ENCODE assay signal across 23 cellular contexts in the genomic region with DNA sequence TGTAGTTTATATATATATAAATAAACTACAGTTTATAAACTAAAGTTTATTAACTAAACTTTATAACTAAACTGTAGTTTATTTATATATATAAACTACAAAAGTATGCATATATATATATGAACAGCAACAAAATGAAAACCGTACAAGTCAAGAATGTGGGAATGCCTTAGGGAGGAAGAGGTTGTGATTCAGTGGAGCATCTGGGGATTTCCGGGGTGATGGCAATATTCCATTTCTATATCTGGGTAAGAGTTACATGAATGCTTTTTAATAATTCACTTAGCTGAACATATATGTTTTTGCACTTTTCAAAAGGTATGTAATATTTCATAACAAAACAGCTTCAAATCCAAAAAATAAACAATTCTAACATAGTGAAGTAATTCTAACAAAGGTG. TPM values are rescaled to one million over a fixed set of nuclear protein-coding genes. Genes with fewer than 3 reads are reported as not detected.
DNase-seq lines count a peak whose midpoint lies in the region; ATAC-seq, FAIRE-seq and TF ChIP-seq lines count a peak whose summit lies in the region.
"Had no signal": no experiment of that assay in that cellular context is flagged by ENCODE, and none has a peak within 500 bp of the region (broad histone marks: within the 10 kb centered on the region; RNA-seq: fewer than 3 reads in every experiment).

No MANE protein-coding gene starts in this region.

- H3K9me3 ChIP-seq in breast epithelium: no peaks in the 10 kb centered on the region
- H3K9me3 ChIP-seq: BE2C, SJSA1 had no signal

- H3K36me3 Mint-ChIP-seq in MCF 10A (ENCODE audit: insufficient read depth, unreplicated experiment): no peaks in the 10 kb centered on the region
- no peaks in the 10 kb centered on the region for H3K36me3 Mint-ChIP-seq in activated naive CD4-positive, alpha-beta T cell treated with anti-CD3 and anti-CD28 coated beads, Interleukin-2, amount 50 U/mL, for 72 hours
- H3K36me3 Mint-ChIP-seq: CD4-positive, CD25-positive, alpha-beta regulatory T cell had no signal

- no peak overlapping the region for H3K4me3 Mint-ChIP-seq in MCF 10A (ENCODE audit: unreplicated experiment)
- H3K4me3 Mint-ChIP-seq: CD4-positive, CD25-positive, alpha-beta regulatory T cell had no signal

- in situ Hi-C loops in ACHN (cut with HindIII; ENCODE audit: low pct_ligation_motif_present, low pct_unique_long_range_greater_than_20kb, low sequenced_read_pairs) (no loop called here), GM13976 (cut with MboI; ENCODE audit: low sequenced_read_pairs, unreplicated experiment) (no loop called here)

- H3K9me3 Mint-ChIP-seq in MCF 10A (ENCODE audit: unreplicated experiment): no peaks in the 10 kb centered on the region
- H3K9me3 Mint-ChIP-seq in activated naive CD4-positive, alpha-beta T cell treated with anti-CD3 and anti-CD28 coated beads, Interleukin-2, amount 50 U/mL, for 72 hours: peaks cover 0 to 7% of the 10 kb centered on the region in 2 donors

- intact Hi-C loops in MCF 10A (cut with micrococcal nuclease) (no loop called here), breast epithelium (cut with DNase I; ENCODE audit: low total_unique reads) (no loop called here)

- no peaks in the 10 kb centered on the region for H3K27me3 ChIP-seq in breast epithelium
- no peaks in the 10 kb centered on the region for H3K27me3 ChIP-seq in bronchial epithelial cell (ENCODE audit: control insufficient read depth, insufficient read depth, low read length)
- H3K27me3 ChIP-seq in foreskin keratinocyte: peaks cover under 1% of the 10 kb centered on the region
- H3K27me3 ChIP-seq: BE2C had no signal

- H3K27ac Mint-ChIP-seq in MCF 10A (ENCODE audit: low read depth, unreplicated experiment): no peak overlapping the region
- no peak overlapping the region for H3K27ac Mint-ChIP-seq in activated naive CD4-positive, alpha-beta T cell treated with anti-CD3 and anti-CD28 coated beads, Interleukin-2, amount 50 U/mL, for 72 hours
- H3K27ac Mint-ChIP-seq: CD4-positive, CD25-positive, alpha-beta regulatory T cell had no signal

- H3K4me1 Mint-ChIP-seq in MCF 10A (ENCODE audit: insufficient read depth, unreplicated experiment): no peaks in the 10 kb centered on the region
- H3K4me1 Mint-ChIP-seq: CD4-positive, CD25-positive, alpha-beta regulatory T cell had no signal

- H3K4me1 ChIP-seq in breast epithelium (no peaks in the 10 kb centered on the region), foreskin keratinocyte (peaks cover 4% of the 10 kb centered on the region)
- H3K4me1 ChIP-seq: BE2C, SJSA1 had no signal

- TF ChIP-seq POLR2A in breast epithelium (IDR thresholded peaks at IDR 0.05): no peak

- TF ChIP-seq CTCF in MCF 10A (IDR thresholded peaks at IDR 0.05; ENCODE audit: unreplicated experiment) (no peak), breast epithelium (IDR thresholded peaks at IDR 0.05) (no peak), bronchial epithelial cell (IDR thresholded peaks at IDR 0.05; ENCODE audit: insufficient read depth, low read length, severe bottlenecking) (no peak), foreskin keratinocyte (conservative IDR thresholded peaks at IDR 0.05) (no peak), GM13976 (IDR thresholded peaks at IDR 0.05; ENCODE audit: borderline replicate concordance, control extremely low read depth, extremely low read depth, insufficient read depth, missing control alignments) (no peak)

- CTCF ChIA-PET in MCF 10A (lab: Yijun Ruan, JAX): interaction anchor here (0.6 to 1.1 kb wide), 3 partner anchors 12 to 20 kb away, joined by 3 to 4 read pairs (median 3); no protein-coding TSS in a partner anchor

- ATAC-seq in foreskin keratinocyte: no peak
- no peak for ATAC-seq in activated naive CD4-positive, alpha-beta T cell treated with anti-CD3 and anti-CD28 coated beads, Interleukin-2, amount 50 U/mL, for 72 hours
- ATAC-seq: HCT116 had no signal

- no TSS peak for BruUV-seq in MCF 10A (replicated peaks; lab: Mats Ljungman, UMichigan)

- DNase-seq in MCF 10A (ENCODE audit: unreplicated experiment) (peak; percentile 7), breast epithelium (ENCODE audit: low spot score in 2 of 2) (no peak), bronchial epithelial cell (ENCODE audit: low read depth) (peak; percentile 48), foreskin keratinocyte (peak; percentile 25 to 42), ACHN (no peak), GM13976 (ENCODE audit: low spot score) (no peak)
- DNase-seq in activated CD8-positive, alpha-beta memory T cell treated with anti-CD3 and anti-CD28 coated beads, Interleukin-2, amount 50 U/mL, for 48 hours: no peak
- DNase-seq in activated naive CD4-positive, alpha-beta T cell treated with anti-CD3 and anti-CD28 coated beads, Interleukin-2, amount 50 U/mL, for 72 hours (ENCODE audit: low spot score in 2 of 2): no peak
- DNase-seq: BE2C; CD4-positive, CD25-positive, alpha-beta regulatory T cell; COR-L47; DMS 273 treated with DMSO at 0.1 percent for 48 hours; DND-41; GOT3; KG1; NCI-H1436; NCI-H1930; NCI-H526 had no signal

- H3K27ac ChIP-seq in breast epithelium: no peak overlapping the region
- H3K27ac ChIP-seq in foreskin keratinocyte: no peak overlapping the region
- H3K27ac ChIP-seq: 22Rv1, SJSA1 had no signal

- no peak for FAIRE-seq in bronchial epithelial cell (lab: Jason Lieb, UNC)
- FAIRE-seq: GM12891, GM18507 had no signal

- H3K27me3 Mint-ChIP-seq in MCF 10A (ENCODE audit: insufficient read depth, unreplicated experiment): no peaks in the 10 kb centered on the region

- H3K36me3 ChIP-seq in breast epithelium: no peaks in the 10 kb centered on the region
- no peaks in the 10 kb centered on the region for H3K36me3 ChIP-seq in bronchial epithelial cell (ENCODE audit: control insufficient read depth, insufficient read depth, low read length)
- H3K36me3 ChIP-seq: BE2C, SJSA1 had no signal

- POLR2A ChIA-PET in MCF 10A (lab: Yijun Ruan, JAX): no interaction called here

- H3K4me3 ChIP-seq in breast epithelium (no peak overlapping the region), bronchial epithelial cell (ENCODE audit: low read depth, low read length) (no peak overlapping the region)
- H3K4me3 ChIP-seq: SJSA1 had no signal

RNA-seq across cellular contexts. Expression of gene CAND1, which starts 30.1 kb away (rescaled TPM):
- total RNA-seq in MCF 10A (2022) (149 and 160 TPM in 2 replicates), breast epithelium (100 to 1,000 TPM in 1 of 3 donors, 10 to 100 TPM in 2; 69.6 to 112 (median 81.3) TPM), bronchial epithelial cell (92.1 and 109 TPM in 2 replicates), foreskin keratinocyte (126 and 129 TPM in 2 replicates)
- 28.3 and 34.9 TPM in 2 replicates for polyA plus RNA-seq in foreskin keratinocyte
- 100 to 1,000 TPM; 213 to 239 TPM for total RNA-seq in activated naive CD4-positive, alpha-beta T cell treated with anti-CD3 and anti-CD28 coated beads, Interleukin-2, amount 50 U/mL, for 72 hours

Comparison
In these comparisons a context has a peak if more than half of its experiments do, and no peak if none do; other contexts are left out.
1. DNase-seq: peak in MCF 10A (single experiment), bronchial epithelial cell (single experiment) and foreskin keratinocyte (2 of 2); none in breast epithelium (0 of 2), ACHN (single experiment), activated CD8-positive, alpha-beta memory T cell treated with anti-CD3 and anti-CD28 coated beads, Interleukin-2, amount 50 U/mL, for 48 hours (single experiment), activated naive CD4-positive, alpha-beta T cell treated with anti-CD3 and anti-CD28 coated beads, Interleukin-2, amount 50 U/mL, for 72 hours (0 of 2) and GM13976 (single experiment).